ENCODE assay signal across 8 cellular contexts in the genomic region with DNA sequence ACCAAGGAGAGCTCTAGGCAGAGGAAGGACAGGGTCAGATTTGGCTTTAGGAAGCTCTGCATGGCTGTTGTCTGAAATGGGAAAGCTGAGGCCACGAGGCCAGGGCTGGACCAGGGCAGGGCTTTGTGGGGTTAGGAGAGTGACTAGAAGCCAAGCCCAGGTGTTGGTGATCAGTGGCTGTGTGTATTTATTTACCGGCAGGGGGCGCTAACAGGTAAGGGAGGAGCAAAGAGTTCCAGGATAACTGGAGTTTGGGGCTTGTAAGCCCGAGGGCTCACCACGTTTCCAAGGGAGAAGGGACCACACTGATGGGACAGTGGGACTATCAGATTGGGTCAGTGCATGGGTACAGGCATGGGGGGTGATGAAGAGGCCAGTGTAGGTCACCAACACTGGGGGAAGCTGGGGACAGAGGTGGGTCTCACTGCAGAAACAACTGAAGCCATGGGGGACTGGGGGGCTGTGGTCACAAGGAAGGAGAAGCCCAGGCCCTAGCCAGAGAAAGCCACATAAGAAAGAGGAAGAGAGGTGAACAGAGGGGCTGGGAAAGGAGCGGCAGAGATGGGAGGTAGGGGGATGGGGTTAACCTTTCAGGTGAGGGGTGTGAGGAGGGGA. TPM values are rescaled to one million over a fixed set of nuclear protein-coding genes. Genes with fewer than 3 reads are reported as not detected.
DNase-seq lines count a peak whose midpoint lies in the region; ATAC-seq and TF ChIP-seq lines count a peak whose summit lies in the region.

No MANE protein-coding gene starts in this region.

- no peaks in the 10 kb centered on the region for H3K27me3 ChIP-seq in adrenal gland

- 19 to 27% (median 21%) methylated on average over 6 of the region's 6 CpGs for WGBS in adrenal gland, 4 donors

- H3K27ac Mint-ChIP-seq in immature natural killer cell: peak overlapping the region in 4 of 6 donors; percentile 53 to 79 (median 72)

- H3K4me1 ChIP-seq in adrenal gland (replicated peaks in 1 of 2): peaks cover 19 to 23% of the 10 kb centered on the region in 2 donors

- H3K27ac ChIP-seq in adrenal gland: no peak overlapping the region

- no peak overlapping the region for H3K4me3 ChIP-seq in adrenal gland

- intact Hi-C loops in adrenal gland (cut with DNase I): loop anchor here (2.0 to 10.0 kb wide), 3 partner anchors 44 to 166 kb away; a partner anchor contains a TSS

- peaks cover 0 to 9% of the 10 kb centered on the region in 2 donors for H3K36me3 ChIP-seq in adrenal gland (replicated peaks in 1 of 2)

- H3K27me3 Mint-ChIP-seq in immature natural killer cell (ENCODE audit: low read depth in 3 of 3): peaks cover 7 to 9% (median 8%) of the 10 kb centered on the region in 3 donors

- no peak overlapping the region for H3K4me3 Mint-ChIP-seq in immature natural killer cell

- H3K9me3 ChIP-seq in adrenal gland (replicated peaks in 1 of 3): no peaks in the 10 kb centered on the region

- no peaks in the 10 kb centered on the region for H3K9me3 Mint-ChIP-seq in immature natural killer cell

- TF ChIP-seq CTCF in adrenal gland (IDR thresholded peaks at IDR 0.05): peak; percentile 72 to 89 (median 77)

- DNase-seq in activated gamma-delta T cell treated with Interleukin-2 at 50 U/mL for 16 hours: peak; percentile 54
- no peak for DNase-seq in activated gamma-delta T cell (lab: John Stamatoyannopoulos, UW)
- DNase-seq in NCI-H128 (lab: John Stamatoyannopoulos, UW; ENCODE audit: unreplicated experiment): peak; percentile 27
- DNase-seq in SW 1271 (lab: John Stamatoyannopoulos, UW): peak; percentile 35 to 41
- DNase-seq in adrenal gland: peak; percentile 53 to 79 (median 71)
- DNase-seq in immature natural killer cell: peak; percentile 60 to 65 (median 61)
- peak; percentile 40 for DNase-seq in stimulated activated CD4-positive, alpha-beta T cell treated with anti-CD3 and anti-CD28 coated beads, Interleukin-4, amount 100 ng/mL, for 1 hour

- H3K4me1 Mint-ChIP-seq in immature natural killer cell: peaks cover 22 to 25% of the 10 kb centered on the region in 2 donors

- H3K36me3 Mint-ChIP-seq in immature natural killer cell: peaks cover 0 to 4% (median 0%) of the 10 kb centered on the region in 3 donors

- no peak for ATAC-seq in HG02938 (IDR thresholded peaks at IDR 0.05; ENCODE audit: unreplicated experiment)

- no peak for TF ChIP-seq POLR2A in adrenal gland (IDR thresholded peaks at IDR 0.05)

RNA-seq across cellular contexts. Expression of a gene that starts 3.9 kb away (rescaled TPM):
- total RNA-seq in adrenal gland: 100 to 1,000 TPM; 139 to 261 (median 172) TPM
- polyA plus RNA-seq in adrenal gland: 100 to 1,000 TPM in 2 of 3 donors, 10 to 100 TPM in 1; 86.5 to 215 (median 188) TPM
- 100 to 1,000 TPM; 117 to 184 (median 151) TPM for polyA plus RNA-seq in immature natural killer cell

RNA-seq across cellular contexts. Expression of a gene that starts 14.2 kb away (rescaled TPM):
- total RNA-seq in adrenal gland: 10 to 100 TPM in 3 of 8 donors, 1 to 10 TPM in 5; 2.2 to 60.4 (median 7.6) TPM
- 10 to 100 TPM in 1 of 3 donors, 1 to 10 TPM in 2; 6.5 to 63.5 (median 7.6) TPM for polyA plus RNA-seq in adrenal gland
- not detected for polyA plus RNA-seq in immature natural killer cell

RNA-seq across cellular contexts. Expression of a gene that starts 16.0 kb away (rescaled TPM):
- total RNA-seq in adrenal gland: not detected
- polyA plus RNA-seq in adrenal gland (not detected), immature natural killer cell (not detected)

RNA-seq across cellular contexts. Expression of a gene that starts 21.2 kb away (rescaled TPM):
- not detected for total RNA-seq in adrenal gland
- under 1 TPM in 1 of 3 donors, not detected in 2; 0.77 TPM for polyA plus RNA-seq in adrenal gland
- polyA plus RNA-seq in immature natural killer cell: not detected

RNA-seq across cellular contexts. Expression of a gene that starts 35.8 kb away (rescaled TPM):
- total RNA-seq in adrenal gland: 10 to 100 TPM in 5 of 8 donors, 1 to 10 TPM in 3; 4.9 to 39.4 (median 17.6) TPM
- polyA plus RNA-seq in adrenal gland (10 to 100 TPM; 29.3 to 70.5 (median 63.2) TPM), immature natural killer cell (10 to 100 TPM in 2 of 3 donors, 1 to 10 TPM in 1; 5.0 to 24.5 (median 20.3) TPM)

Comparison
In these comparisons a context has a peak if more than half of its experiments do, and no peak if none do; other contexts are left out.
1. RNA of a gene that starts 14.2 kb away (polyA plus RNA-seq): 6.5 to 63.5 TPM in adrenal gland; not detected in immature natural killer cell; every median in the first group is over 4 times any median in the second.